Comparison of ENCODE assay signal across 8 cellular contexts in the genomic region with DNA sequence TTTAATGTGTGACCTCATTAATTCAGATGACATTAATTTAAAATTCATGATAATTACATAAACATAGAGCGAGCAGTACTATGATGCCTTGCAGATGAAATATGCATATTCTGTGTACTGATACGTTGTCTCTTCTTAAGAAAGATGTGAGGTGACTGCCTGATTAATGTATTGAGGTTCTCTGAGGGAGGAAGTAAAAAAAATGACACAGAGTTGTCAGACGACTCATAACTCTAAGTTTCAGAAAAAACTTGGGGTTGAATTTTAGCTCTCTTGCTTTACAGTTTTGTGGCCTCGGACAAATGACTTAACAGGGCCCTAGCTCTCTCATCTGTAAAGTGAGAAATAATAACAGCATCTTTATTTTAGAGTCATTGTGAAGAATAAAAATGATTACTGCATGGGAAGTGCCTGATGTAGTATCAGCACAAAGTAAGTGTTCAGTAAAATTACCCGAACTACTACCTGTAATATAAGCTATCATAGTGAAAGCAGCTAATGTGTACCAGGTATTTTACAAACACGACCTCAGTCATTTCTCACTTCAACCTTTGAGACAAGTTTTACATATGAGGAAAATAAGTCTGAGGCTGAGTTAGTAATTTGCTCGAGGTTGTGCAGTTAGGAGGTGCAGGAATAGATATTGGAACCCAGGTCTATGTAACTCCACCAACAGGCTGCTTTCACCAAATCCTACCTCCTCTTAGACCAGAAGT.
"Had no signal": no experiment of that assay in that cellular context is flagged by ENCODE, and none has a peak within 500 bp of the region (broad histone marks: within the 10 kb centered on the region; RNA-seq: fewer than 3 reads in every experiment).

No MANE protein-coding gene starts in this region.

- DNase-seq: GM23248, GOT3, H9, HCEC 1CT, IMR-90, KG1 had no signal

- ATAC-seq: K562 had no signal

- H3K27ac ChIP-seq: GM23248, HL-60 had no signal

- H3K4me3 ChIP-seq: GM23248, K562 had no signal
